In the genomic region with DNA sequence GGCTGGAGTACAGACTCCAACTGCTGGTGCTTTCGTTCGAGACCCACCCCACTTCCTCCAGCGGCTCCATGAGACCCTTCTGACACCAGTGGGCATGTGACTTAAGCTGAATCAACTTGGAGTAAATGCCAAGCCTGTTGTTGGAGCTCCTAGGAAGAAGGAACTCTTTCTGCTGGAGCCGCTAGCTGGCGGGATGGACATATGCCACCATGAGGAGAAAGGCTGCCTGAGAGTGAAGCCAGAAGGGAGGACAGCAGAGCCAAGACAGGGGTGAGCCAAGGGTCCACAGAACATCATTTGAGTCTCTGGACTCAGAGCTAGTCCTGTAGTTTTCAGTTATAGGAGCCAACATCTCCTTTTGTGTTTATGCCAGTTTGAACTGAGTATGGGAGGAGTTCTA, we compare ENCODE assay signal across 26 cellular contexts. TPM values are rescaled to one million over a fixed set of nuclear protein-coding genes. Genes with fewer than 3 reads are reported as not detected.
DNase-seq lines count a peak whose midpoint lies in the region; ATAC-seq and TF ChIP-seq lines count a peak whose summit lies in the region.
"Had no signal": no experiment of that assay in that cellular context is flagged by ENCODE, and none has a peak within 500 bp of the region (broad histone marks: within the 10 kb centered on the region; RNA-seq: fewer than 3 reads in every experiment).

No MANE protein-coding gene starts in this region.

- no peaks in the 10 kb centered on the region for H3K9me3 ChIP-seq in esophagus muscularis mucosa
- H3K9me3 ChIP-seq: breast epithelium, colonic mucosa, HAP-1, transverse colon had no signal

- no peaks in the 10 kb centered on the region for H3K27me3 Mint-ChIP-seq in activated CD4-positive, alpha-beta T cell treated with anti-CD3 and anti-CD28 coated beads for 36 hours
- H3K27me3 Mint-ChIP-seq in HFFc6 (ENCODE audit: insufficient read depth), result peaks cover 11% of the 10 kb centered on the region
- H3K27me3 Mint-ChIP-seq: progenitor cell of endocrine pancreas had no signal

- intact Hi-C loops in activated CD4-positive, alpha-beta T cell treated with anti-CD3 and anti-CD28 coated beads for 36 hours (cut with DNase I, micrococcal nuclease), result no loop called here
- intact Hi-C loops in esophagus muscularis mucosa (cut with DNase I) (no loop called here), sciatic nerve (cut with DNase I) (no loop called here)

- H3K4me3 Mint-ChIP-seq in activated CD4-positive, alpha-beta T cell treated with anti-CD3 and anti-CD28 coated beads for 36 hours, result no peak overlapping the region
- H3K4me3 Mint-ChIP-seq in HFFc6, result no peak overlapping the region
- H3K4me3 Mint-ChIP-seq: neural progenitor cell had no signal

- H3K36me3 ChIP-seq in esophagus muscularis mucosa (peaks cover 20 to 98% (median 96%) of the 10 kb centered on the region in 4 donors), H7 (replicated peaks; ENCODE audit: control insufficient read depth, insufficient read depth, low read length) (peaks cover 20% of the 10 kb centered on the region)
- H3K36me3 ChIP-seq: breast epithelium, colonic mucosa, neural progenitor cell had no signal

- POLR2A ChIA-PET in activated CD4-positive, alpha-beta T cell treated with anti-CD3 and anti-CD28 coated beads for 36 hours (lab: Charles Lee), result no interaction called here

- H3K9me3 Mint-ChIP-seq in activated CD4-positive, alpha-beta T cell treated with anti-CD3 and anti-CD28 coated beads for 36 hours (ENCODE audit: low read depth), result no peaks in the 10 kb centered on the region
- no peaks in the 10 kb centered on the region for H3K9me3 Mint-ChIP-seq in HFFc6
- H3K9me3 Mint-ChIP-seq: neural progenitor cell had no signal

- H3K4me1 Mint-ChIP-seq in activated CD4-positive, alpha-beta T cell treated with anti-CD3 and anti-CD28 coated beads for 36 hours, result peaks cover 34% of the 10 kb centered on the region
- H3K4me1 Mint-ChIP-seq in HFFc6 (ENCODE audit: low read depth), result peaks cover 16% of the 10 kb centered on the region

- H3K27me3 ChIP-seq in esophagus muscularis mucosa (no peaks in the 10 kb centered on the region), H7 (ENCODE audit: control insufficient read depth, insufficient read depth, low read length) (no peaks in the 10 kb centered on the region)
- H3K27me3 ChIP-seq: breast epithelium, colonic mucosa, neural progenitor cell, transverse colon had no signal

- peaks cover 77% of the 10 kb centered on the region for H3K36me3 Mint-ChIP-seq in activated CD4-positive, alpha-beta T cell treated with anti-CD3 and anti-CD28 coated beads for 36 hours (ENCODE audit: low read depth)
- H3K36me3 Mint-ChIP-seq in HFFc6 (ENCODE audit: low read depth), result peaks cover 46% of the 10 kb centered on the region

- CTCF ChIA-PET in activated CD4-positive, alpha-beta T cell treated with anti-CD3 and anti-CD28 coated beads for 36 hours (lab: Charles Lee), result interaction anchor here (0.6 to 27.2 kb wide), 7 partner anchors 11 to 268 kb away, joined by 3 to 685 read pairs (median 5); no protein-coding TSS in a partner anchor

- TF ChIP-seq EP300 in esophagus muscularis mucosa (IDR thresholded peaks at IDR 0.05), result no peak

- H3K4me3 ChIP-seq in esophagus muscularis mucosa, result no peak overlapping the region
- no peak overlapping the region for H3K4me3 ChIP-seq in H7 (ENCODE audit: insufficient read depth, low read depth, low read length)
- H3K4me3 ChIP-seq: breast epithelium, colonic mucosa, HAP-1, neural progenitor cell, transverse colon had no signal

- H3K4me1 ChIP-seq in esophagus muscularis mucosa, result peaks cover 21 to 75% (median 71%) of the 10 kb centered on the region in 4 donors
- H3K4me1 ChIP-seq: colonic mucosa, HAP-1 had no signal

- DNase-seq in activated CD4-positive, alpha-beta T cell treated with anti-CD3 and anti-CD28 coated beads for 36 hours, result no peak
- no peak for DNase-seq in activated CD4-positive, alpha-beta T cell treated with anti-CD3 and anti-CD28 coated beads for 4 hours
- DNase-seq in HFFc6 (no peak), esophagus muscularis mucosa (ENCODE audit: extremely low spot score) (no peak), sciatic nerve (ENCODE audit: low spot score) (no peak), H7 (no peak)
- DNase-seq: activated CD4-positive, CD25-positive, alpha-beta regulatory T cell; colonic mucosa; COR-L47; DMS79; glutamatergic neuron; Kasumi-1; NCI-H1048; NCI-H1930; NCI-H345; Right ventricle myocardium superior; stimulated activated naive CD4-positive, alpha-beta T cell; transverse colon had no signal

- H3K27ac ChIP-seq in esophagus muscularis mucosa (replicated peaks in 1 of 4), result peak overlapping the region in 3 of 4 donors; percentile 37 to 57 (median 55)
- H3K27ac ChIP-seq: 22Rv1, colonic mucosa, neural progenitor cell, transverse colon had no signal

- no peak for ATAC-seq in activated CD4-positive, alpha-beta T cell treated with anti-CD3 and anti-CD28 coated beads for 36 hours
- ATAC-seq in sciatic nerve (peak; percentile 23), HG03442 (IDR thresholded peaks at IDR 0.05; ENCODE audit: unreplicated experiment) (no peak), GM21526 (IDR thresholded peaks at IDR 0.05; ENCODE audit: low FRiP score, unreplicated experiment) (no peak)
- ATAC-seq: left lobe of liver had no signal

- WGBS in esophagus muscularis mucosa, result 82% methylated on average over 5 of the region's 5 CpGs

- TF ChIP-seq CTCF in HFFc6 (IDR thresholded peaks at IDR 0.05), result no peak
- TF ChIP-seq CTCF in esophagus muscularis mucosa (IDR thresholded peaks at IDR 0.05), result no peak

- no peak for TF ChIP-seq POLR2A in esophagus muscularis mucosa (IDR thresholded peaks at IDR 0.05; ENCODE audit: low read depth)

- peak overlapping the region; percentile 32 for H3K27ac Mint-ChIP-seq in activated CD4-positive, alpha-beta T cell treated with anti-CD3 and anti-CD28 coated beads for 36 hours
- peak overlapping the region; percentile 23; the same call in 1 of the 2 replicates for H3K27ac Mint-ChIP-seq in HFFc6
- H3K27ac Mint-ChIP-seq: neural progenitor cell, progenitor cell of endocrine pancreas had no signal

RNA-seq across cellular contexts. Expression of a gene that starts 35.9 kb away (rescaled TPM):
- total RNA-seq in activated CD4-positive, alpha-beta T cell treated with anti-CD3 and anti-CD28 coated beads for 36 hours, result 100 to 1,000 TPM; 322 to 332 TPM
- total RNA-seq in HFFc6 (2021; fragmentation: NEBNext Ultra II Directional; extraction: Animal tissue kit (Norgen Biotek cat#: 25700)), result 100 to 1,000 TPM; 507 to 578 (median 546) TPM
- total RNA-seq in esophagus muscularis mucosa (100 to 1,000 TPM; 232 to 442 (median 374) TPM), sciatic nerve (211 TPM)
- total RNA-seq in H7 (2014; rRNA removed; shearing (Covaris generic)), result 179 and 212 TPM in 2 replicates

RNA-seq across cellular contexts. Expression of a gene that starts 40.8 kb away (rescaled TPM):
- total RNA-seq in activated CD4-positive, alpha-beta T cell treated with anti-CD3 and anti-CD28 coated beads for 36 hours, result 100 to 1,000 TPM; 351 to 408 TPM
- total RNA-seq in HFFc6 (2021; fragmentation: NEBNext Ultra II Directional; extraction: Animal tissue kit (Norgen Biotek cat#: 25700)), result 100 to 1,000 TPM in 1 of 6 experiments, 10 to 100 TPM in 5; 81.5 to 105 (median 89.5) TPM
- total RNA-seq in esophagus muscularis mucosa, result 100 to 1,000 TPM in 3 of 4 donors, 10 to 100 TPM in 1; 91.4 to 136 (median 114) TPM
- 80.2 TPM for total RNA-seq in sciatic nerve
- total RNA-seq in H7 (2014; rRNA removed; shearing (Covaris generic)), result 27.3 and 38.6 TPM in 2 replicates
